ENCODE assay signal across 24 cellular contexts in the genomic region with DNA sequence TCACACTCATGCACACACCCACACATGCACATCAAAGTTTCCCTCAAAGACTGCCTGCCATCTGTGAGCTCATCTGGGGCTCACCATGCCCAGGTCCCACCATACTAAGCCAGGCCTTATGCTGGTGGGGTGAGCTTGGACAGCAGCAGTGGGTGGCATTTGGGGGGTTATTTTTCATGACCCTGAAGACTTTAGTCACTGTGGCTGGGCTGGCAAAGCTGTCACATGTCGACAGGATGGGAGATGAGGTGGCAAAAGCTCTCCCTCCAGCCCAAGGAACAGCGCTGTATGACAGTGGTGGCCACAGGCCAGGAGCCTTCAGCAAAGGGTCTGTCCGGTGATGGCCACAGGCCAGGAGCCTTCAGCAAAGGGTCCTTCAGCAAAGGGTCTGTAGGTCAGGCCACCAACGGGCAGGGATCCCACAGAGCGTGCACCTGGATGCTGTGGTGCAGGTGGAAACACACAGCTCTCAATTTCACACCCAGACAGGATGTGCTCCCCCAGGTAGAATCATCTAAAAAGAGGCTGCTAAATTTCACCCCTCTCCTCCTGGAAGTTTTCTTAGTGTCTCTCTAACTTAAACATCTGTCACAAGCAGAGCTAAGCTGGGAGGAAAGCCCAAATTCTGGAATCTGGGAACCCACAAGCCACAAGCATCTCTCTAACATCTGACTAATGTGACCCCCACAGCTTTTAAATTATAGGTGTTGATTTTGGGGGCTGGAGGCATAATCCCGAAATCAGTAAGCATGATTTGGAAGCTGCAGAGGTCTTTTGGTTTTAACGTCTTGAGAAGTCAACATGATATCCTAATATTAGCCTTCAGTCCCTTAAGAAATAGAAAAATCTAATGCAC. TPM values are rescaled to one million over a fixed set of nuclear protein-coding genes. Genes with fewer than 3 reads are reported as not detected.
A peak's percentile ranks its signal among the peaks of the same experiment; 100 is the strongest.
DNase-seq lines count a peak whose midpoint lies in the region; ATAC-seq, FAIRE-seq and TF ChIP-seq lines count a peak whose summit lies in the region.
"Had no signal": no experiment of that assay in that cellular context is flagged by ENCODE, and none has a peak within 500 bp of the region (broad histone marks: within the 10 kb centered on the region; RNA-seq: fewer than 3 reads in every experiment).

No MANE protein-coding gene starts in this region.

- no peak overlapping the region for H3K4me3 Mint-ChIP-seq in astrocyte (ENCODE audit: unreplicated experiment)
- no peak overlapping the region for H3K4me3 Mint-ChIP-seq in stimulated activated memory B cell treated with anti-CD40 and anti-IgM and Interleukin-4, amounts not matched to agents 10 μg/mL and 1 μg/mL and 100 μg/mL, for 72 hours
- H3K4me3 Mint-ChIP-seq: activated CD4-positive, alpha-beta memory T cell treated with anti-CD3 and anti-CD28 coated beads for 36 hours; activated naive CD4-positive, alpha-beta T cell treated with anti-CD3 and anti-CD28 coated beads for 36 hours; activated T-cell treated with anti-CD3 and anti-CD28 coated beads, Interleukin-2, amount 50 U/mL, for 24 hours; neural crest cell had no signal

- peak; percentile 10 for ATAC-seq in stimulated activated memory B cell treated with anti-CD40 and anti-IgM and Interleukin-4, amounts not matched to agents 10 μg/mL and 1 μg/mL and 100 μg/mL, for 72 hours
- ATAC-seq: gastrocnemius medialis had no signal

- POLR2A ChIA-PET in OCI-LY7 (lab: Charles Lee) = interaction anchor here (0.6 kb wide), 1 partner anchor 1542 kb away, joined by 3 read pairs; no protein-coding TSS in a partner anchor

- FAIRE-seq in astrocyte (lab: Jason Lieb, UNC) = no peak
- FAIRE-seq: endometrium had no signal

- H3K4me1 ChIP-seq in astrocyte (ENCODE audit: insufficient read depth, low read length) = peaks cover 44% of the 10 kb centered on the region
- no peaks in the 10 kb centered on the region for H3K4me1 ChIP-seq in OCI-LY7 (ENCODE audit: insufficient read depth, low read length, poor library complexity, severe bottlenecking)
- H3K4me1 ChIP-seq: colonic mucosa had no signal

- H3K9me2 ChIP-seq in OCI-LY7 (ENCODE audit: insufficient read depth, low read length) = no peaks in the 10 kb centered on the region

- H3K27ac ChIP-seq in astrocyte (ENCODE audit: low read depth, low read length) (no peak overlapping the region), OCI-LY7 (ENCODE audit: low read depth, low read length, poor library complexity, severe bottlenecking) (no peak overlapping the region)
- H3K27ac ChIP-seq: colonic mucosa had no signal

- H3K36me3 ChIP-seq in astrocyte (ENCODE audit: insufficient read depth, low read length) (peaks cover 22% of the 10 kb centered on the region), OCI-LY7 (ENCODE audit: insufficient read depth, low read length) (no peaks in the 10 kb centered on the region)
- H3K36me3 ChIP-seq: colonic mucosa, gastrocnemius medialis had no signal

- H3K4me1 Mint-ChIP-seq in astrocyte (ENCODE audit: low read depth, unreplicated experiment) = peaks cover 45% of the 10 kb centered on the region
- H3K4me1 Mint-ChIP-seq in stimulated activated memory B cell treated with anti-CD40 and anti-IgM and Interleukin-4, amounts not matched to agents 10 μg/mL and 1 μg/mL and 100 μg/mL, for 72 hours = no peaks in the 10 kb centered on the region

- no peak overlapping the region for H3K9ac ChIP-seq in astrocyte (ENCODE audit: low read length)

- H3K9me3 ChIP-seq in astrocyte (ENCODE audit: insufficient read depth, low read depth, low read length) = no peaks in the 10 kb centered on the region
- no peaks in the 10 kb centered on the region for H3K9me3 ChIP-seq in OCI-LY7 (ENCODE audit: low read length)
- H3K9me3 ChIP-seq: colonic mucosa, gastrocnemius medialis had no signal

- no TSS peak for BruUV-seq in OCI-LY7 (replicated peaks; lab: Mats Ljungman, UMichigan)

- CTCF ChIA-PET in OCI-LY7 (lab: Charles Lee; ENCODE audit: unreplicated experiment) = no interaction called here

- peaks cover 40% of the 10 kb centered on the region for H3K36me3 Mint-ChIP-seq in astrocyte (ENCODE audit: low read depth, unreplicated experiment)
- no peaks in the 10 kb centered on the region for H3K36me3 Mint-ChIP-seq in stimulated activated memory B cell treated with anti-CD40 and anti-IgM and Interleukin-4, amounts not matched to agents 10 μg/mL and 1 μg/mL and 100 μg/mL, for 72 hours
- H3K36me3 Mint-ChIP-seq: activated CD4-positive, alpha-beta memory T cell treated with anti-CD3 and anti-CD28 coated beads for 36 hours had no signal

- peaks cover 94% of the 10 kb centered on the region for H3K79me2 ChIP-seq in astrocyte (ENCODE audit: insufficient read depth, low read length)
- H3K79me2 ChIP-seq in OCI-LY7 (ENCODE audit: insufficient read depth, low read depth, low read length) = no peaks in the 10 kb centered on the region

- intact Hi-C loops in OCI-LY7 (cut with micrococcal nuclease; ENCODE audit: unreplicated experiment) = no loop called here

- H3K4me2 ChIP-seq in astrocyte (ENCODE audit: low read length) (peak overlapping the region; percentile 30), OCI-LY7 (ENCODE audit: low read length) (no peak overlapping the region)

- TF ChIP-seq CTCF in astrocyte (IDR thresholded peaks at IDR 0.05; ENCODE audit: insufficient read depth, low read depth, low read length) = no peak
- TF ChIP-seq CTCF in foreskin fibroblast (IDR thresholded peaks at IDR 0.05; ENCODE audit: low read depth, low read length) = no peak
- no peak for TF ChIP-seq CTCF in OCI-LY7 (conservative IDR thresholded peaks at IDR 0.05; ENCODE audit: low read length)

- H4K20me1 ChIP-seq in astrocyte (ENCODE audit: insufficient read depth, low read length) (peaks cover 100% of the 10 kb centered on the region), OCI-LY7 (ENCODE audit: insufficient read depth, low read length) (no peaks in the 10 kb centered on the region)

- H3K9me3 Mint-ChIP-seq in astrocyte (ENCODE audit: unreplicated experiment) = no peaks in the 10 kb centered on the region
- peaks cover 2% of the 10 kb centered on the region for H3K9me3 Mint-ChIP-seq in stimulated activated memory B cell treated with anti-CD40 and anti-IgM and Interleukin-4, amounts not matched to agents 10 μg/mL and 1 μg/mL and 100 μg/mL, for 72 hours
- H3K9me3 Mint-ChIP-seq: activated CD4-positive, alpha-beta memory T cell treated with anti-CD3 and anti-CD28 coated beads for 36 hours; activated naive CD4-positive, alpha-beta T cell treated with anti-CD3 and anti-CD28 coated beads for 36 hours; activated T-cell treated with anti-CD3 and anti-CD28 coated beads, Interleukin-2, amount 50 U/mL, for 24 hours; neural crest cell had no signal

- no peak overlapping the region for H3K27ac Mint-ChIP-seq in astrocyte (ENCODE audit: unreplicated experiment)
- H3K27ac Mint-ChIP-seq in stimulated activated memory B cell treated with anti-CD40 and anti-IgM and Interleukin-4, amounts not matched to agents 10 μg/mL and 1 μg/mL and 100 μg/mL, for 72 hours = no peak overlapping the region
- H3K27ac Mint-ChIP-seq: activated CD4-positive, alpha-beta memory T cell treated with anti-CD3 and anti-CD28 coated beads for 36 hours; activated naive CD4-positive, alpha-beta T cell treated with anti-CD3 and anti-CD28 coated beads for 36 hours; activated T-cell treated with anti-CD3 and anti-CD28 coated beads, Interleukin-2, amount 50 U/mL, for 24 hours had no signal

- no peak overlapping the region for H3K4me3 ChIP-seq in astrocyte (ENCODE audit: insufficient read depth, low read depth, low read length)
- no peak overlapping the region for H3K4me3 ChIP-seq in foreskin fibroblast (ENCODE audit: low read depth in 1 of 2, low read length in 2 of 2)
- no peak overlapping the region for H3K4me3 ChIP-seq in OCI-LY7 (ENCODE audit: low read depth, low read length, poor library complexity, severe bottlenecking)
- H3K4me3 ChIP-seq: colonic mucosa, gastrocnemius medialis had no signal

- H3K27me3 ChIP-seq in astrocyte (ENCODE audit: insufficient read depth, low read length) = no peaks in the 10 kb centered on the region
- H3K27me3 ChIP-seq: colonic mucosa, gastrocnemius medialis had no signal

- no peaks in the 10 kb centered on the region for H3K27me3 Mint-ChIP-seq in astrocyte (ENCODE audit: low read depth, unreplicated experiment)
- peaks cover 10% of the 10 kb centered on the region for H3K27me3 Mint-ChIP-seq in stimulated activated memory B cell treated with anti-CD40 and anti-IgM and Interleukin-4, amounts not matched to agents 10 μg/mL and 1 μg/mL and 100 μg/mL, for 72 hours

- H2AFZ ChIP-seq in astrocyte (ENCODE audit: low read depth, low read length) (no peak overlapping the region), OCI-LY7 (ENCODE audit: low read length) (no peak overlapping the region)

- DNase-seq in EL = peak; percentile 68
- DNase-seq in astrocyte (ENCODE audit: low read depth) = peak; percentile 82
- peak; percentile 60 to 75 for DNase-seq in foreskin fibroblast
- DNase-seq in NCI-H748 (lab: John Stamatoyannopoulos, UW; ENCODE audit: unreplicated experiment) = no peak
- DNase-seq in OCI-M2 (lab: John Stamatoyannopoulos, UW; ENCODE audit: unreplicated experiment) = no peak
- no peak for DNase-seq in OCI-LY7 (ENCODE audit: low spot score)
- no peak for DNase-seq in D341Med (ENCODE audit: low spot score)
- DNase-seq: activated CD4-positive, alpha-beta memory T cell treated with anti-CD3 and anti-CD28 coated beads for 36 hours; activated naive CD4-positive, alpha-beta T cell treated with anti-CD3 and anti-CD28 coated beads for 36 hours; activated T-cell treated with anti-CD3 and anti-CD28 coated beads, Interleukin-2, amount 50 U/mL, for 24 hours; aorta; colonic mucosa; gastrocnemius medialis; GOT3; left cardiac atrium; NCI-H1417 treated with DMSO at 0.1 percent for 48 hours; NCI-H774; OCI-M1; SIG-M5; stimulated activated CD8-positive, alpha-beta memory T cell treated with anti-CD3 and anti-CD28 coated beads, Interleukin-4, amount 100 ng/mL, for 48 hours; T-helper 1 cell had no signal

RNA-seq across cellular contexts. Expression of a gene that starts 23.1 kb away (rescaled TPM):
- total RNA-seq in astrocyte (2,489 and 3,103 TPM in 2 replicates), OCI-LY7 (2022) (0.06 and 0.39 TPM in 2 replicates)
- not detected in 2 replicates for total RNA-seq in OCI-LY7 (2014; rRNA removed; shearing (Covaris generic))
- total RNA-seq: activated CD4-positive, alpha-beta memory T cell treated with anti-CD3 and anti-CD28 coated beads for 36 hours had no signal

RNA-seq across cellular contexts. Expression of a gene that starts 23.2 kb away (rescaled TPM):
- total RNA-seq in astrocyte = 1,414 and 1,647 TPM in 2 replicates
- total RNA-seq in OCI-LY7 (2014; rRNA removed; shearing (Covaris generic)) = 2.5 TPM in 1 of 2 replicates, not detected in the other
- 0.24 and 0.34 TPM in 2 replicates for total RNA-seq in OCI-LY7 (2022)
- total RNA-seq: activated CD4-positive, alpha-beta memory T cell treated with anti-CD3 and anti-CD28 coated beads for 36 hours; activated naive CD4-positive, alpha-beta T cell treated with anti-CD3 and anti-CD28 coated beads for 36 hours had no signal

Comparison
In these comparisons a context has a peak if more than half of its experiments do, and no peak if none do; other contexts are left out.
1. DNase-seq: peak in EL (single experiment), astrocyte (single experiment) and foreskin fibroblast (2 of 2); none in NCI-H748 (single experiment), OCI-M2 (single experiment), OCI-LY7 (single experiment) and D341Med (single experiment).
2. RNA of a gene that starts 23.1 kb away (total RNA-seq): 2,489 to 3,103 TPM in astrocyte; 0.06 to 0.39 TPM in OCI-LY7; every median in the first group is over 1,000 times any median in the second.
3. RNA of a gene that starts 23.2 kb away (total RNA-seq): 1,414 to 1,647 TPM in astrocyte; 0.24 to 2.5 TPM in OCI-LY7; every median in the first group is over 100 times any median in the second.